Comparison of ENCODE assay signal across 24 cellular contexts in the genomic region with DNA sequence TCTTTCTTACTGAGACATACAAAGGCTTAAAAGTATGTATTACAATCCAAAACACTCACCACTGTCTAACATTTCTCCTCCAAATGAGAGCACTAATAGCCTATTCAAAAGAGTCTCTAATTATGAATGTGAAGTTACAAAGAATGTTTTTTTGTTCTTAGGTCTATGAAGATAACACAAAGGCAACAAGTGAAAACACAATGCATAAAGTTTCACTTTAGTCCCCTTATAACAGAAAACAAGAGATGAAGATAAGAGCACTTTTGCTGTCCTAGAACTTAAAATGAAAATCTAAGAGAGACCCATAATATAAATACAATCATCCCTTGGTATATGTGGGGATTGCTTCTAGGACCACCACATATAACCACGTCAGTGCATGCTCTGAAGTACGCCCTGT. TPM values are rescaled to one million over a fixed set of nuclear protein-coding genes. Genes with fewer than 3 reads are reported as not detected.
DNase-seq lines count a peak whose midpoint lies in the region; ATAC-seq and TF ChIP-seq lines count a peak whose summit lies in the region.
"Had no signal": no experiment of that assay in that cellular context is flagged by ENCODE, and none has a peak within 500 bp of the region (broad histone marks: within the 10 kb centered on the region; RNA-seq: fewer than 3 reads in every experiment).

No MANE protein-coding gene starts in this region.

- 92 to 97% methylated on average over 2 of the region's 2 CpGs for WGBS in thyroid gland, 2 donors

- H3K4me1 ChIP-seq in thyroid gland = peaks cover 24 to 25% of the 10 kb centered on the region in 2 donors

- intact Hi-C loops in thyroid gland (cut with DNase I) = no loop called here

- TF ChIP-seq CTCF in glutamatergic neuron (IDR thresholded peaks at IDR 0.05; ENCODE audit: partially characterized antibody, unreplicated experiment) (no peak), type B pancreatic cell (conservative IDR thresholded peaks at IDR 0.05) (no peak), thyroid gland (IDR thresholded peaks at IDR 0.05) (no peak)

- H3K27ac ChIP-seq in SK-N-MC (peak overlapping the region; percentile 65), thyroid gland (no peak overlapping the region)
- H3K27ac ChIP-seq: BLaER1 treated with 17β-estradiol and CSF1 and Interleukin-3, amounts not matched to agents 10 nM and 100 nM; skin epidermis had no signal

- peak overlapping the region in 1 of 2 donors; percentile 3 for H3K4me3 Mint-ChIP-seq in activated T-cell treated with anti-CD3 and anti-CD28 coated beads, Interleukin-2, amount 50 U/mL, for 72 hours
- H3K4me3 Mint-ChIP-seq in glutamatergic neuron (ENCODE audit: unreplicated experiment) (no peak overlapping the region), type B pancreatic cell (no peak overlapping the region)
- H3K4me3 Mint-ChIP-seq: activated CD4-positive, alpha-beta memory T cell treated with anti-CD3 and anti-CD28 coated beads, Interleukin-2, amount 10 ng/mL, durations not matched to agents 7 days and 5 days; activated naive CD8-positive, alpha-beta T cell; neural crest cell had no signal

- H3K27me3 ChIP-seq in thyroid gland = no peaks in the 10 kb centered on the region
- H3K27me3 ChIP-seq: BLaER1 treated with 17β-estradiol and CSF1 and Interleukin-3, amounts not matched to agents 10 nM and 100 nM had no signal

- H3K36me3 ChIP-seq in SK-N-MC (ENCODE audit: insufficient read depth, low read length) (peaks cover 25% of the 10 kb centered on the region), thyroid gland (no peaks in the 10 kb centered on the region)

- peaks cover 2 to 8% of the 10 kb centered on the region in 2 donors for H3K36me3 Mint-ChIP-seq in activated T-cell treated with anti-CD3 and anti-CD28 coated beads, Interleukin-2, amount 50 U/mL, for 72 hours (ENCODE audit: insufficient read depth in 2 of 2)
- no peaks in the 10 kb centered on the region for H3K36me3 Mint-ChIP-seq in glutamatergic neuron (ENCODE audit: unreplicated experiment)
- H3K36me3 Mint-ChIP-seq in type B pancreatic cell = peaks cover 29% of the 10 kb centered on the region

- no peaks in the 10 kb centered on the region for H3K9me3 Mint-ChIP-seq in activated T-cell treated with anti-CD3 and anti-CD28 coated beads, Interleukin-2, amount 50 U/mL, for 72 hours
- H3K9me3 Mint-ChIP-seq in glutamatergic neuron (ENCODE audit: unreplicated experiment) (peaks cover 1% of the 10 kb centered on the region), type B pancreatic cell (no peaks in the 10 kb centered on the region)
- H3K9me3 Mint-ChIP-seq: activated CD4-positive, alpha-beta memory T cell treated with anti-CD3 and anti-CD28 coated beads, Interleukin-2, amount 10 ng/mL, durations not matched to agents 7 days and 5 days; neural crest cell had no signal

- no peak for DNase-seq in activated T-cell treated with anti-CD3 and anti-CD28 coated beads, Interleukin-2, amount 50 U/mL, for 72 hours
- DNase-seq in activated T-cell treated with anti-CD3 and anti-CD28 coated beads for 4 hours (no peak), SK-N-MC (ENCODE audit: low read depth, low spot score) (no peak), glutamatergic neuron (no peak), type B pancreatic cell (ENCODE audit: extremely low spot score, unreplicated experiment) (no peak), kidney glomerular epithelial cell (lab: John Stamatoyannopoulos, UW) (no peak), thyroid gland (no peak)
- DNase-seq: activated CD4-positive, alpha-beta memory T cell treated with anti-CD3 and anti-CD28 coated beads, Interleukin-2, amount 10 ng/mL, durations not matched to agents 7 days and 5 days; activated T-cell treated with anti-CD3 and anti-CD28 coated beads, Interleukin-2, amount 50 U/mL, for 1 hour; cortex of kidney; DMS153; foreskin melanocyte; GF-D8; MM.1S; NCI-H1694; NK-92 treated with Interleukin-12 subunit alpha and Interleukin-12 subunit beta, amount 100 ng/mL, for 24 hours; stimulated activated CD4-positive, alpha-beta T cell treated with anti-CD3 and anti-CD28 coated beads, Interleukin-4, amount 100 ng/mL, for 1 hour had no signal

- H3K9me3 ChIP-seq in SK-N-MC (ENCODE audit: low read depth, low read length) (no peaks in the 10 kb centered on the region), thyroid gland (no peaks in the 10 kb centered on the region)
- H3K9me3 ChIP-seq: BLaER1 treated with 17β-estradiol and CSF1 and Interleukin-3, amounts not matched to agents 10 nM and 100 nM; HAP-1 had no signal

- ATAC-seq in activated T-cell treated with anti-CD3 and anti-CD28 coated beads, Interleukin-2, amount 50 U/mL, for 72 hours (replicated peaks in 1 of 2) = no peak
- ATAC-seq in GM21529 (IDR thresholded peaks at IDR 0.05; ENCODE audit: unreplicated experiment) = no peak
- ATAC-seq: GM12878 had no signal

- TF ChIP-seq POLR2A in thyroid gland (IDR thresholded peaks at IDR 0.05) = no peak

- no peaks in the 10 kb centered on the region for H3K27me3 Mint-ChIP-seq in activated T-cell treated with anti-CD3 and anti-CD28 coated beads, Interleukin-2, amount 50 U/mL, for 72 hours (ENCODE audit: low read depth)
- H3K27me3 Mint-ChIP-seq in glutamatergic neuron (ENCODE audit: unreplicated experiment) (no peaks in the 10 kb centered on the region), type B pancreatic cell (no peaks in the 10 kb centered on the region)
- H3K27me3 Mint-ChIP-seq: activated CD4-positive, alpha-beta memory T cell treated with anti-CD3 and anti-CD28 coated beads, Interleukin-2, amount 10 ng/mL, durations not matched to agents 7 days and 5 days; activated naive CD8-positive, alpha-beta T cell had no signal

- no peak overlapping the region for H3K4me3 ChIP-seq in SK-N-MC
- H3K4me3 ChIP-seq in thyroid gland (replicated peaks in 1 of 3) = no peak overlapping the region
- H3K4me3 ChIP-seq: BLaER1 treated with 17β-estradiol and CSF1 and Interleukin-3, amounts not matched to agents 10 nM and 100 nM; GM12878; HAP-1; skin epidermis had no signal

- H3K27ac Mint-ChIP-seq in activated T-cell treated with anti-CD3 and anti-CD28 coated beads, Interleukin-2, amount 50 U/mL, for 72 hours = peak overlapping the region; percentile 88
- H3K27ac Mint-ChIP-seq in glutamatergic neuron (ENCODE audit: unreplicated experiment) = peak overlapping the region; percentile 26
- H3K27ac Mint-ChIP-seq in type B pancreatic cell = peak overlapping the region; percentile 20
- H3K27ac Mint-ChIP-seq: activated CD4-positive, alpha-beta memory T cell treated with anti-CD3 and anti-CD28 coated beads, Interleukin-2, amount 10 ng/mL, durations not matched to agents 7 days and 5 days had no signal

- peak overlapping the region; percentile 45 for H3K9ac ChIP-seq in SK-N-MC (ENCODE audit: insufficient read length)
- H3K9ac ChIP-seq: BLaER1 treated with 17β-estradiol and CSF1 and Interleukin-3, amounts not matched to agents 10 nM and 100 nM had no signal

- peaks cover 34% of the 10 kb centered on the region for H3K4me1 Mint-ChIP-seq in activated T-cell treated with anti-CD3 and anti-CD28 coated beads, Interleukin-2, amount 50 U/mL, for 72 hours (ENCODE audit: low read depth)
- H3K4me1 Mint-ChIP-seq in glutamatergic neuron (ENCODE audit: low read depth, unreplicated experiment) (peaks cover 2% of the 10 kb centered on the region), type B pancreatic cell (ENCODE audit: unreplicated experiment) (peaks cover 34% of the 10 kb centered on the region)

RNA-seq across cellular contexts. Expression of a gene that starts 25.6 kb away (rescaled TPM):
- total RNA-seq in activated T-cell treated with anti-CD3 and anti-CD28 coated beads, Interleukin-2, amount 50 U/mL, for 72 hours = 10 to 100 TPM; 66.5 to 72.1 TPM
- total RNA-seq in glutamatergic neuron (ENCODE audit: unreplicated experiment) (59.4 TPM), type B pancreatic cell (ENCODE audit: low replicate concordance) (77.2 and 86.4 TPM in 2 replicates), thyroid gland (100 to 1,000 TPM in 1 of 4 donors, 10 to 100 TPM in 3; 67.5 to 120 (median 75.5) TPM)

Comparison
In these comparisons a context has a peak if more than half of its experiments do, and no peak if none do; other contexts are left out.
1. H3K27ac Mint-ChIP-seq: peak in every context shown above with its lines; median percentile 88 in activated T-cell treated with anti-CD3 and anti-CD28 coated beads, Interleukin-2, amount 50 U/mL, for 72 hours; 26 in glutamatergic neuron; 20 in type B pancreatic cell.